Comparison of ENCODE assay signal across 26 cellular contexts in genomic region chr2:85212846-85213245, GRCh38.
"Had no signal": no experiment of that assay in that cellular context is flagged by ENCODE, and none has a peak within 500 bp of the region (broad histone marks: within the 10 kb centered on the region; RNA-seq: fewer than 3 reads in every experiment).

No MANE protein-coding gene starts in this region.

- H3K9me3 Mint-ChIP-seq: activated CD4-positive, alpha-beta T cell treated with anti-CD3 and anti-CD28 coated beads, Interleukin-2, amount 10 ng/mL, durations not matched to agents 24 days and 14 days; activated naive CD4-positive, alpha-beta T cell treated with anti-CD3 and anti-CD28 coated beads, Interleukin-2, amount 50 U/mL, for 24 hours; activated T-cell treated with anti-CD3 and anti-CD28 coated beads, Interleukin-2, amount 50 U/mL, for 24 hours; activated T-helper 1 cell treated with anti-CD3 and anti-CD28 coated beads, Interleukin-12 subunit alpha, Interleukin-12 subunit beta, Interleukin-2, Interleukin-4 antibody, amounts not matched to agents 30 ng/mL and 10 ng/mL and 1 ng/mL, durations not matched to agents 14 hours and 24 hours and 36 hours; T-helper 1 cell treated with Interleukin-12 subunit alpha and Interleukin-12 subunit beta and Interleukin-4 antibody, amounts not matched to agents 30 μg/mL and 1 μg/mL, for 36 hours had no signal

- H3K27ac ChIP-seq: breast epithelium, Peyer's patch, RWPE1, SJSA1 had no signal

- H3K9me3 ChIP-seq: breast epithelium, Peyer's patch, SJSA1 had no signal

- H3K27ac Mint-ChIP-seq: activated CD4-positive, alpha-beta T cell treated with anti-CD3 and anti-CD28 coated beads, Interleukin-2, amount 10 ng/mL, durations not matched to agents 24 days and 14 days; activated CD8-positive, alpha-beta memory T cell treated with anti-CD3 and anti-CD28 coated beads, Interleukin-2, amount 10 ng/mL, durations not matched to agents 7 days and 5 days; activated naive CD4-positive, alpha-beta T cell treated with anti-CD3 and anti-CD28 coated beads, Interleukin-2, amount 50 U/mL, for 24 hours; activated T-cell treated with anti-CD3 and anti-CD28 coated beads, Interleukin-2, amount 50 U/mL, for 24 hours; activated T-helper 1 cell treated with anti-CD3 and anti-CD28 coated beads, Interleukin-12 subunit alpha, Interleukin-12 subunit beta, Interleukin-2, Interleukin-4 antibody, amounts not matched to agents 30 ng/mL and 10 ng/mL and 1 ng/mL, durations not matched to agents 14 hours and 24 hours and 36 hours; T-helper 1 cell treated with Interleukin-12 subunit alpha and Interleukin-12 subunit beta and Interleukin-4 antibody, amounts not matched to agents 30 μg/mL and 1 μg/mL, for 36 hours had no signal

- ATAC-seq: activated CD8-positive, alpha-beta memory T cell treated with anti-CD3 and anti-CD28 coated beads, Interleukin-2, amount 10 ng/mL, durations not matched to agents 7 days and 5 days; K562 had no signal

- DNase-seq: activated CD4-positive, alpha-beta T cell treated with anti-CD3 and anti-CD28 coated beads for 1 hour; activated CD4-positive, alpha-beta T cell treated with anti-CD3 and anti-CD28 coated beads, Interleukin-2, amount 10 ng/mL, durations not matched to agents 24 days and 14 days; activated CD4-positive, alpha-beta T cell treated with anti-CD3 and anti-CD28 coated beads, Interleukin-2, amount 50 U/mL, for 48 hours; activated CD8-positive, alpha-beta memory T cell treated with anti-CD3 and anti-CD28 coated beads, Interleukin-2, amount 10 ng/mL, durations not matched to agents 7 days and 5 days; activated effector memory CD4-positive, alpha-beta T cell treated with Interleukin-2 at 50 U/mL for 16 hours; activated naive CD4-positive, alpha-beta T cell; activated T-cell treated with anti-CD3 and anti-CD28 coated beads, Interleukin-2, amount 50 U/mL, for 24 hours; aorta; Kasumi-1; NCI-H1105 treated with DMSO at 0.1 percent for 48 hours; NCI-H1436 treated with DMSO at 0.1 percent for 48 hours; NCI-H187; NCI-H2081; NCI-H510A treated with DMSO at 0.1 percent for 48 hours; NCI-H69; NK-92 treated with Interleukin-12 subunit alpha and Interleukin-12 subunit beta, amount 100 ng/mL, for 24 hours; OCI-M1; Peyer's patch; SHP77 had no signal

- H3K4me3 ChIP-seq: breast epithelium, K562, Peyer's patch, SJSA1 had no signal

- H3K4me3 Mint-ChIP-seq: activated CD4-positive, alpha-beta T cell treated with anti-CD3 and anti-CD28 coated beads, Interleukin-2, amount 10 ng/mL, durations not matched to agents 24 days and 14 days; activated CD8-positive, alpha-beta memory T cell treated with anti-CD3 and anti-CD28 coated beads, Interleukin-2, amount 10 ng/mL, durations not matched to agents 7 days and 5 days; activated naive CD4-positive, alpha-beta T cell treated with anti-CD3 and anti-CD28 coated beads, Interleukin-2, amount 50 U/mL, for 24 hours; activated T-cell treated with anti-CD3 and anti-CD28 coated beads, Interleukin-2, amount 50 U/mL, for 24 hours; activated T-helper 1 cell treated with anti-CD3 and anti-CD28 coated beads, Interleukin-12 subunit alpha, Interleukin-12 subunit beta, Interleukin-2, Interleukin-4 antibody, amounts not matched to agents 30 ng/mL and 10 ng/mL and 1 ng/mL, durations not matched to agents 14 hours and 24 hours and 36 hours; T-helper 1 cell treated with Interleukin-12 subunit alpha and Interleukin-12 subunit beta and Interleukin-4 antibody, amounts not matched to agents 30 μg/mL and 1 μg/mL, for 36 hours had no signal

- H3K27me3 ChIP-seq: breast epithelium, Peyer's patch, SJSA1 had no signal

- H3K4me1 Mint-ChIP-seq: activated CD4-positive, alpha-beta T cell treated with anti-CD3 and anti-CD28 coated beads, Interleukin-2, amount 10 ng/mL, durations not matched to agents 24 days and 14 days; activated naive CD4-positive, alpha-beta T cell treated with anti-CD3 and anti-CD28 coated beads, Interleukin-2, amount 50 U/mL, for 24 hours had no signal

- H3K36me3 ChIP-seq: breast epithelium, Peyer's patch, SJSA1 had no signal

- H3K36me3 Mint-ChIP-seq: activated CD8-positive, alpha-beta memory T cell treated with anti-CD3 and anti-CD28 coated beads, Interleukin-2, amount 10 ng/mL, durations not matched to agents 7 days and 5 days; activated naive CD4-positive, alpha-beta T cell treated with anti-CD3 and anti-CD28 coated beads, Interleukin-2, amount 50 U/mL, for 24 hours had no signal
